ENCODE assay signal across 1 cellular context in the genomic region with DNA sequence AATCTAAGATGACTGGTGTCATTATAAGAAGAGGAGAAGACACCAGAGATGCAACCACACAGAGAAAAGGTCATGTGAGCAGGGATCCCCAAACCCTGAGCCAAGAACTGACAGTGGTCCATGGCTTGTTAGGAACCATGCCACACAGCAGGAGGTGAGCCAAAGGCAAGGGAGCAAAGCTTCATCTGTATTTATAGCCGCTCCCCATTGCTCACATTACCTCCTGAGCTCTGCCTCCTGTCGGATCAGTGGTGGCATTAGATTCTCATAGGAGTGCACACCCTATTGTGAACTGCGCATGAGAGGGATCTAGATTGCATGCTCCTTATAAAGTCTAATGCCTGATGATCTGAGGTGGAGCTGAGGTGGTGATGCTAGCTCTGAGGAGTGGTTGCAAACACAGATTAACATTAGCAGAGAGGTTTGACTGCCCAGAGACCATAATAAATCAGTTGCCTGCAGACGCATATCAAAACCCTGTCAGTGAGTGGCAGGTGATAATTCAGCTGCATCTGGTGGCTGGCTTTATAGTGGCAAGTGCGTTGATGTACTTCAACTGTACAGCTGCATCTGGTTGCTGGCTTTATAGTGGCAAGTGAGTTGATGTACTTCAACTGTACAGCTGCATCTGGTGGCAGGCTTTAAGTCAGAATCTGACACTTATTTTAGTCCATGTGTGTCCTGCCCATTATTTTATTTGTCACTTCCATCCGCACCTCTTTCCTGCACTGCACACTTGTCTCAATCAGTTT.
TF ChIP-seq lines count a peak whose summit lies in the region.

No MANE protein-coding gene starts in this region.

TF ChIP-seq in IMR-90, 13 proteins besides CTCF, POLR2A, EP300 and RAD21:
- TF ChIP-seq BHLHE40 (IDR thresholded peaks at IDR 0.05; ENCODE audit: low read depth, low read length) (no peak), FOS (IDR thresholded peaks at IDR 0.05; ENCODE audit: low read depth, low read length) (no peak), CHD1 (IDR thresholded peaks at IDR 0.05; ENCODE audit: low read depth, low read length) (no peak), SMC3 (IDR thresholded peaks at IDR 0.05; ENCODE audit: low read depth, low read length) (no peak), RCOR1 (IDR thresholded peaks at IDR 0.05; ENCODE audit: insufficient replicate concordance, low read length) (no peak), RFX5 (IDR thresholded peaks at IDR 0.05; ENCODE audit: low read depth, low read length) (no peak), MXI1 (IDR thresholded peaks at IDR 0.05; ENCODE audit: borderline replicate concordance, low read depth, low read length) (no peak), MAFK (IDR thresholded peaks at IDR 0.05; ENCODE audit: low read depth, low read length) (no peak), CEBPB (IDR thresholded peaks at IDR 0.05; ENCODE audit: low read depth, low read length) (no peak), MAZ (IDR thresholded peaks at IDR 0.05; ENCODE audit: borderline replicate concordance, low read depth, low read length) (no peak)
- TF ChIP-seq, protein P1, sequence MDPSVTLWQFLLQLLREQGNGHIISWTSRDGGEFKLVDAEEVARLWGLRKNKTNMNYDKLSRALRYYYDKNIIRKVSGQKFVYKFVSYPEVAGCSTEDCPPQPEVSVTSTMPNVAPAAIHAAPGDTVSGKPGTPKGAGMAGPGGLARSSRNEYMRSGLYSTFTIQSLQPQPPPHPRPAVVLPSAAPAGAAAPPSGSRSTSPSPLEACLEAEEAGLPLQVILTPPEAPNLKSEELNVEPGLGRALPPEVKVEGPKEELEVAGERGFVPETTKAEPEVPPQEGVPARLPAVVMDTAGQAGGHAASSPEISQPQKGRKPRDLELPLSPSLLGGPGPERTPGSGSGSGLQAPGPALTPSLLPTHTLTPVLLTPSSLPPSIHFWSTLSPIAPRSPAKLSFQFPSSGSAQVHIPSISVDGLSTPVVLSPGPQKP (IDR thresholded peaks at IDR 0.05; ENCODE audit: borderline replicate concordance, low read depth, low read length) = no peak
- TF ChIP-seq, protein P2, sequence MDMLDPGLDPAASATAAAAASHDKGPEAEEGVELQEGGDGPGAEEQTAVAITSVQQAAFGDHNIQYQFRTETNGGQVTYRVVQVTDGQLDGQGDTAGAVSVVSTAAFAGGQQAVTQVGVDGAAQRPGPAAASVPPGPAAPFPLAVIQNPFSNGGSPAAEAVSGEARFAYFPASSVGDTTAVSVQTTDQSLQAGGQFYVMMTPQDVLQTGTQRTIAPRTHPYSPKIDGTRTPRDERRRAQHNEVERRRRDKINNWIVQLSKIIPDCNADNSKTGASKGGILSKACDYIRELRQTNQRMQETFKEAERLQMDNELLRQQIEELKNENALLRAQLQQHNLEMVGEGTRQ (IDR thresholded peaks at IDR 0.05; ENCODE audit: low read depth, low read length) = no peak
